9 cellular contexts compared by ENCODE assay signal in the genomic region with DNA sequence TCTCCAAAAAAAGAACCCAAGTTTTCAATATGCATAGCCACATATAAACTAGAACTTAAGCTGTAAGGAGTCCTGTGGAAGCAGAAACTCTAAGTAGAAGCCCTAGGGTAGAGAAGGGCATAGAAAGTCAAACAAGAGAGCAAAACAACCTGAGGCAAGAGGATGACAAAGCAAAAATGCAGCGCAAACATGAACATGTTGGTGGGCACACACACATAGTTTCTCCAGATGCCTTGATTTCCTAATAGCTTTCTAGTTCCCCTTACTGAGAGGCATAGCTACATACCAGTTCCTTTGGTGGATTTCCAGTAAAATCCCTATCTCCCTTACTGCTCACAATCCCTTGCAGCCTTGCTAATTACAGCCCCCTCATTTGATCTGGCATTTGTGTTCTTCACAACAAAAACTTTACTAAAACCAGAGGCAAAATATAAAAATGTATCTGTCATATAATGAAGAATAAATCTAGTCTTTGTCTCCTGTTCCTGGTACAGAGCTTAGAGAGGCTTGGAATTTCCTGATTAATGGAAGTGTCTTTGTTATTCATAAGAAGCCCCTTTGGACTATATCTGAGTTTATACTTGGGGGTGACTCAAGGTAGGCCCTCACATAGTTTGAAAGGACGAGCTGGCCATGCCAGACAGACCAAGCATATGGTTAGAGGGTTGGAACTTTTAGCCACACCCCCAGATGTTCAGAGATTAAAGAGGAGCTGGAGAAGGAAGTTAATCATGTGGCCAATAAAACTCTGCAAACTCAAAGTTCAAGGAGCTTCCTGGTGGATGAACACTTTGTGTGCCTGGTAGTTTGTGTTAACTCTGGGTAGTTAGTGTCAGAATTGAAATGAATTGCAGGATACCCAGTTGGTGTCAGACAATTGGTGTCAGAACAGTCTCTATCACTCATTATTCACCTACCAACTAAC. TPM values are rescaled to one million over a fixed set of nuclear protein-coding genes. Genes with fewer than 3 reads are reported as not detected.
DNase-seq lines count a peak whose midpoint lies in the region; ATAC-seq and TF ChIP-seq lines count a peak whose summit lies in the region.
"Had no signal": no experiment of that assay in that cellular context is flagged by ENCODE, and none has a peak within 500 bp of the region (broad histone marks: within the 10 kb centered on the region; RNA-seq: fewer than 3 reads in every experiment).

No MANE protein-coding gene starts in this region.

- peak; percentile 69 for ATAC-seq in foreskin keratinocyte

- H3K4me3 ChIP-seq in SK-N-MC, result peak overlapping the region; percentile 19; the same call in 1 of the 2 replicates
- H3K4me3 ChIP-seq in sigmoid colon, result no peak overlapping the region
- no peak overlapping the region for H3K4me3 ChIP-seq in lower leg skin (ENCODE audit: low read depth, poor library complexity, severe bottlenecking)

- no peak for TF ChIP-seq EP300 in sigmoid colon (IDR thresholded peaks at IDR 0.05)

- TF ChIP-seq CTCF in foreskin keratinocyte (conservative IDR thresholded peaks at IDR 0.05) (no peak), sigmoid colon (IDR thresholded peaks at IDR 0.05) (no peak), lower leg skin (IDR thresholded peaks at IDR 0.05) (no peak)

- DNase-seq in H4 (ENCODE audit: low spot score) (peak; percentile 47), SK-N-MC (ENCODE audit: low read depth, low spot score) (peak; percentile 40), foreskin keratinocyte (peak; percentile 28 to 53), sigmoid colon (no peak), KG1 (lab: John Stamatoyannopoulos, UW) (no peak), NCI-H1092 (lab: John Stamatoyannopoulos, UW) (no peak), lower leg skin (ENCODE audit: low spot score in 2 of 2) (no peak), T-helper 9 cell (no peak)
- DNase-seq: NCI-H1694 treated with DMSO at 0.1 percent for 48 hours had no signal

- no peaks in the 10 kb centered on the region for H3K9me3 ChIP-seq in SK-N-MC (ENCODE audit: low read depth, low read length)
- H3K9me3 ChIP-seq in sigmoid colon, result no peaks in the 10 kb centered on the region

- 35 to 57% methylated on average over 2 of the region's 2 CpGs for WGBS in sigmoid colon, 2 donors
- 51 to 55% methylated on average over 2 of the region's 2 CpGs for WGBS in lower leg skin, 2 donors

- peaks cover 22% of the 10 kb centered on the region; the same call in 1 of the 2 replicates for H3K36me3 ChIP-seq in SK-N-MC (ENCODE audit: insufficient read depth, low read length)
- H3K36me3 ChIP-seq in sigmoid colon, result peaks cover 0 to 3% (median 0%) of the 10 kb centered on the region in 4 donors

- intact Hi-C loops in sigmoid colon (cut with DNase I) (no loop called here), lower leg skin (cut with DNase I; ENCODE audit: low total_unique reads) (no loop called here)

- TF ChIP-seq POLR2A in sigmoid colon (IDR thresholded peaks at IDR 0.05), result no peak
- no peak for TF ChIP-seq POLR2A in lower leg skin (IDR thresholded peaks at IDR 0.05)

- H3K27me3 ChIP-seq in foreskin keratinocyte, result no peaks in the 10 kb centered on the region
- H3K27me3 ChIP-seq in sigmoid colon, result no peaks in the 10 kb centered on the region

- peak overlapping the region; percentile 92 for H3K27ac ChIP-seq in SK-N-MC
- peak overlapping the region; percentile 36 for H3K27ac ChIP-seq in foreskin keratinocyte
- peak overlapping the region; percentile 42 to 61 (median 53) for H3K27ac ChIP-seq in sigmoid colon

- H3K4me1 ChIP-seq in foreskin keratinocyte (peaks cover 24% of the 10 kb centered on the region), sigmoid colon (peaks cover 0 to 37% (median 26%) of the 10 kb centered on the region in 4 donors)

- H3K9ac ChIP-seq in SK-N-MC (ENCODE audit: insufficient read length), result no peak overlapping the region

RNA-seq across cellular contexts. Expression of a gene that starts 52.7 kb away (rescaled TPM):
- not detected in 2 replicates for total RNA-seq in H4 (2014; rRNA removed; shearing (Covaris generic))
- total RNA-seq in foreskin keratinocyte (not detected in 2 replicates), sigmoid colon (not detected), lower leg skin (not detected)
- polyA plus RNA-seq in foreskin keratinocyte (not detected in 2 replicates), sigmoid colon (not detected)

Comparison
In these comparisons a context has a peak if more than half of its experiments do, and no peak if none do; other contexts are left out.
1. DNase-seq: peak in H4 (single experiment), SK-N-MC (single experiment) and foreskin keratinocyte (2 of 2); none in sigmoid colon (single experiment), KG1 (single experiment), NCI-H1092 (single experiment), lower leg skin (0 of 2) and T-helper 9 cell (single experiment).
2. H3K27ac ChIP-seq: peak in every context shown above with its lines; median percentile 92 in SK-N-MC; 53 in sigmoid colon; 36 in foreskin keratinocyte.